In genomic region chrX:14080031-14080430, GRCh38 we compare ENCODE assay signal across 28 cellular contexts.
"Had no signal": no experiment of that assay in that cellular context is flagged by ENCODE, and none has a peak within 500 bp of the region (broad histone marks: within the 10 kb centered on the region; RNA-seq: fewer than 3 reads in every experiment).

No MANE protein-coding gene starts in this region.

- H3K27me3 ChIP-seq: neural progenitor cell, neutrophil, right lobe of liver, sigmoid colon, suprapubic skin, testis, tibial artery, transverse colon, upper lobe of right lung had no signal

- H3K4me3 ChIP-seq: neural progenitor cell, psoas muscle, right lobe of liver, sigmoid colon, suprapubic skin, testis, tibial artery, transverse colon, upper lobe of right lung, uterus had no signal

- H3K36me3 ChIP-seq: neural progenitor cell, neutrophil, right lobe of liver, sigmoid colon, suprapubic skin, tibial artery, transverse colon, upper lobe of right lung, uterus had no signal

- FAIRE-seq: small intestine had no signal

- H3K27ac ChIP-seq: neural progenitor cell, neutrophil, parathyroid adenoma, psoas muscle, right lobe of liver, sigmoid colon, suprapubic skin, testis, tibial artery, transverse colon, upper lobe of right lung, uterus had no signal

- DNase-seq: naive thymus-derived CD4-positive, alpha-beta T cell; natural killer cell; nucleus accumbens; posterior cingulate gyrus; psoas muscle; right cardiac atrium; right lobe of liver; sigmoid colon; small intestine; stimulated activated CD4-positive, alpha-beta T cell treated with anti-CD3 and anti-CD28 coated beads, Interleukin-15, amount 100 ng/mL, for 24 hours; stimulated activated CD4-positive, alpha-beta T cell treated with anti-CD3 and anti-CD28 coated beads, Interleukin-2, amount 100 ng/mL, for 24 hours; stimulated activated CD4-positive, alpha-beta T cell treated with anti-CD3 and anti-CD28 coated beads, Interleukin-4, amount 100 ng/mL, for 1 hour; stimulated activated CD4-positive, alpha-beta T cell treated with anti-CD3 and anti-CD28 coated beads, Interleukin-4, amount 100 ng/mL, for 4 hours; stimulated activated CD8-positive, alpha-beta memory T cell treated with anti-CD3 and anti-CD28 coated beads, Interleukin-4, amount 100 ng/mL, for 48 hours; stimulated activated naive CD4-positive, alpha-beta T cell; stimulated activated naive CD8-positive, alpha-beta T cell treated with anti-CD3 and anti-CD28 coated beads, Interleukin-15, amount 100 ng/mL, for 72 hours; stimulated activated naive CD8-positive, alpha-beta T cell treated with anti-CD3 and anti-CD28 coated beads, Interleukin-15, Interleukin-2, amounts not matched to agents 100 U/mL and 50 U/mL, for 24 hours; substantia nigra; testis; tibial artery; transverse colon; upper lobe of right lung; uterus had no signal

- H3K4me1 ChIP-seq: neural progenitor cell, parathyroid adenoma, psoas muscle, right lobe of liver, sigmoid colon, suprapubic skin, testis, tibial artery, transverse colon, upper lobe of right lung, uterus had no signal

- ATAC-seq: naive thymus-derived CD4-positive, alpha-beta T cell; natural killer cell; psoas muscle; right cardiac atrium; right lobe of liver; stimulated activated memory B cell treated with anti-CD40 and anti-IgM and Interleukin-4, amounts not matched to agents 10 μg/mL and 1 μg/mL and 100 μg/mL, for 72 hours; stimulated activated naive CD8-positive, alpha-beta T cell treated with anti-CD3 and anti-CD28 coated beads, Interleukin-15, amount 100 ng/mL, for 72 hours; stimulated activated naive CD8-positive, alpha-beta T cell treated with anti-CD3 and anti-CD28 coated beads, Interleukin-15, Interleukin-2, amounts not matched to agents 100 U/mL and 50 U/mL, for 24 hours; upper lobe of right lung had no signal

- H3K9me3 ChIP-seq: neutrophil, psoas muscle, right lobe of liver, sigmoid colon, suprapubic skin, testis, tibial artery, transverse colon, upper lobe of right lung, uterus had no signal
